In genomic region chr7:29035044-29035740, GRCh38 we compare ENCODE assay signal across 12 cellular contexts.
DNase-seq lines count a peak whose midpoint lies in the region; FAIRE-seq and TF ChIP-seq lines count a peak whose summit lies in the region.
"Had no signal": no experiment of that assay in that cellular context is flagged by ENCODE, and none has a peak within 500 bp of the region (broad histone marks: within the 10 kb centered on the region; RNA-seq: fewer than 3 reads in every experiment).

No MANE protein-coding gene starts in this region.

- H3K27me3 ChIP-seq in astrocyte (ENCODE audit: insufficient read depth, low read length), result no peaks in the 10 kb centered on the region
- H3K27me3 ChIP-seq in stomach, result no peaks in the 10 kb centered on the region
- no peaks in the 10 kb centered on the region for H3K27me3 ChIP-seq in H7 (ENCODE audit: control insufficient read depth, insufficient read depth, low read length)

- in situ Hi-C loops in ACHN (cut with HindIII; ENCODE audit: low pct_ligation_motif_present, low pct_unique_long_range_greater_than_20kb, low sequenced_read_pairs), result no loop called here

- H3K79me2 ChIP-seq in astrocyte (ENCODE audit: insufficient read depth, low read length), result no peaks in the 10 kb centered on the region

- H3K4me3 ChIP-seq in astrocyte (ENCODE audit: insufficient read depth, low read depth, low read length) (no peak overlapping the region), stomach (no peak overlapping the region), H7 (ENCODE audit: insufficient read depth, low read depth, low read length) (no peak overlapping the region)
- H3K4me3 ChIP-seq: HAP-1 had no signal

- no peak overlapping the region for H3K9ac ChIP-seq in astrocyte (ENCODE audit: low read length)

- H3K9me3 Mint-ChIP-seq in astrocyte (ENCODE audit: unreplicated experiment), result no peaks in the 10 kb centered on the region

- TF ChIP-seq EP300 in stomach (IDR thresholded peaks at IDR 0.05), result no peak

- H3K4me1 ChIP-seq in astrocyte (ENCODE audit: insufficient read depth, low read length) (peaks cover 30% of the 10 kb centered on the region), stomach (peaks cover 0 to 13% (median 3%) of the 10 kb centered on the region in 4 donors)
- H3K4me1 ChIP-seq: HAP-1 had no signal

- H3K36me3 Mint-ChIP-seq in astrocyte (ENCODE audit: low read depth, unreplicated experiment), result no peaks in the 10 kb centered on the region

- intact Hi-C loops in stomach (cut with DNase I; ENCODE audit: low total_unique reads), result no loop called here

- peak overlapping the region; percentile 13 for H2AFZ ChIP-seq in astrocyte (ENCODE audit: low read depth, low read length)

- no peaks in the 10 kb centered on the region for H4K20me1 ChIP-seq in astrocyte (ENCODE audit: insufficient read depth, low read length)

- H3K4me2 ChIP-seq in astrocyte (ENCODE audit: low read length), result peak overlapping the region; percentile 47

- H3K27ac ChIP-seq in astrocyte (ENCODE audit: low read depth, low read length) (no peak overlapping the region), stomach (no peak overlapping the region)

- TF ChIP-seq POLR2A in stomach (IDR thresholded peaks at IDR 0.05), result no peak

- DNase-seq in ACHN (peak; percentile 88), LHCN-M2 (ENCODE audit: low read depth) (peak; percentile 97), astrocyte (ENCODE audit: low read depth) (peak; percentile 92), kidney tubule cell (ENCODE audit: low spot score) (peak; percentile 85), stomach (no peak), NCI-H146 (lab: John Stamatoyannopoulos, UW) (no peak), OCI-M2 (lab: John Stamatoyannopoulos, UW; ENCODE audit: unreplicated experiment) (no peak), H7 (no peak)
- DNase-seq: hypothalamus, NCI-H2029 treated with DMSO at 0.1 percent for 48 hours had no signal

- H3K27me3 Mint-ChIP-seq in astrocyte (ENCODE audit: low read depth, unreplicated experiment), result no peaks in the 10 kb centered on the region

- no peak overlapping the region for H3K4me3 Mint-ChIP-seq in astrocyte (ENCODE audit: unreplicated experiment)

- peak overlapping the region; percentile 91 for H3K27ac Mint-ChIP-seq in astrocyte (ENCODE audit: unreplicated experiment)

- peaks cover 43% of the 10 kb centered on the region for H3K4me1 Mint-ChIP-seq in astrocyte (ENCODE audit: low read depth, unreplicated experiment)

- no peaks in the 10 kb centered on the region for H3K36me3 ChIP-seq in astrocyte (ENCODE audit: insufficient read depth, low read length)
- no peaks in the 10 kb centered on the region for H3K36me3 ChIP-seq in stomach
- no peaks in the 10 kb centered on the region for H3K36me3 ChIP-seq in H7 (replicated peaks; ENCODE audit: control insufficient read depth, insufficient read depth, low read length)
- H3K36me3 ChIP-seq: HAP-1 had no signal

- H3K9me3 ChIP-seq in astrocyte (ENCODE audit: insufficient read depth, low read depth, low read length) (no peaks in the 10 kb centered on the region), stomach (no peaks in the 10 kb centered on the region)
- H3K9me3 ChIP-seq: HAP-1 had no signal

- no peak for TF ChIP-seq CTCF in astrocyte (IDR thresholded peaks at IDR 0.05; ENCODE audit: insufficient read depth, low read depth, low read length)
- no peak for TF ChIP-seq CTCF in stomach (IDR thresholded peaks at IDR 0.05)

- WGBS in stomach, 5 donors, result 77 to 88% (median 85%) methylated on average over 8 of the region's 8 CpGs

- peak; percentile 97 for FAIRE-seq in astrocyte (lab: Jason Lieb, UNC)
- FAIRE-seq: G401.6 had no signal

Comparison
In these comparisons a context has a peak if more than half of its experiments do, and no peak if none do; other contexts are left out.
1. DNase-seq: peak in ACHN (single experiment), LHCN-M2 (single experiment), astrocyte (single experiment) and kidney tubule cell (single experiment); none in stomach (single experiment), NCI-H146 (single experiment), OCI-M2 (single experiment) and H7 (single experiment).